In genomic region chr5:77305222-77305846, GRCh38 we compare ENCODE assay signal across 27 cellular contexts.
DNase-seq lines count a peak whose midpoint lies in the region; ATAC-seq and TF ChIP-seq lines count a peak whose summit lies in the region.
"Had no signal": no experiment of that assay in that cellular context is flagged by ENCODE, and none has a peak within 500 bp of the region (broad histone marks: within the 10 kb centered on the region; RNA-seq: fewer than 3 reads in every experiment).

No MANE protein-coding gene starts in this region.

- no peak overlapping the region for H2AK5ac ChIP-seq in mesenchymal stem cell (ENCODE audit: low read length, severe bottlenecking)

- no peak for TF ChIP-seq CTCF in Peyer's patch (IDR thresholded peaks at IDR 0.05)

- in situ Hi-C loops in HAP-1 (cut with MboI; ENCODE audit: low sequenced_read_pairs), result no loop called here

- 82% methylated on average over 2 of the region's 2 CpGs for WGBS in mesenchymal stem cell

- peak overlapping the region; percentile 4 for H3K9ac ChIP-seq in mesenchymal stem cell (ENCODE audit: low read length)
- peak overlapping the region; percentile 30 to 42 for H3K9ac ChIP-seq in stomach smooth muscle (ENCODE audit: low read length in 2 of 2)
- H3K9ac ChIP-seq: KMS-11 had no signal

- H2AFZ ChIP-seq in mesenchymal stem cell (ENCODE audit: low read depth, low read length), result no peak overlapping the region

- H3K4me1 ChIP-seq in mesenchymal stem cell (ENCODE audit: control insufficient read depth, insufficient read depth, low read depth, low read length), result peaks cover 2% of the 10 kb centered on the region
- H3K4me1 ChIP-seq in stomach smooth muscle (ENCODE audit: control insufficient read depth, insufficient read depth, low read length), result peaks cover 28% of the 10 kb centered on the region
- H3K4me1 ChIP-seq in Peyer's patch, result peaks cover 0 to 6% (median 0%) of the 10 kb centered on the region in 4 donors
- no peaks in the 10 kb centered on the region for H3K4me1 ChIP-seq in HAP-1
- H3K4me1 ChIP-seq: body of pancreas, foreskin keratinocyte, psoas muscle had no signal

- H3K27ac ChIP-seq in mesenchymal stem cell (ENCODE audit: low read length, poor library complexity, severe bottlenecking), result no peak overlapping the region
- peak overlapping the region; percentile 84 for H3K27ac ChIP-seq in stomach smooth muscle (ENCODE audit: low read length)
- peak overlapping the region in 1 of 4 donors; percentile 56 for H3K27ac ChIP-seq in Peyer's patch
- H3K27ac ChIP-seq: body of pancreas, epithelial cell of prostate, foreskin keratinocyte, heart right ventricle, KMS-11, psoas muscle, tibial nerve had no signal

- H2BK120ac ChIP-seq in mesenchymal stem cell (ENCODE audit: low read depth, low read length), result no peak overlapping the region

- DNase-seq in GM03348 (ENCODE audit: low spot score) (peak; percentile 11), NCI-H69 (lab: John Stamatoyannopoulos, UW) (peak; percentile 86), mesenchymal stem cell (no peak), Peyer's patch (no peak), HAP-1 (ENCODE audit: low spot score in 2 of 2) (no peak)
- DNase-seq: ACHN; activated CD4-positive, alpha-beta T cell treated with anti-CD3 and anti-CD28 coated beads for 36 hours; activated naive CD8-positive, alpha-beta T cell treated with anti-CD3 and anti-CD28 coated beads, Interleukin-2, amount 50 U/mL, for 24 hours; activated T-cell treated with anti-CD3 and anti-CD28 coated beads, Interleukin-2, amount 50 U/mL, for 24 hours; COR-L47; effector CD8-positive, alpha-beta T cell; foreskin keratinocyte; heart right ventricle; NCI-H1417 treated with DMSO at 0.1 percent for 48 hours; NCI-H2171 treated with DMSO at 0.1 percent for 48 hours; NCI-H524 treated with DMSO at 0.1 percent for 48 hours; nucleus accumbens; psoas muscle; SHP77 treated with DMSO at 0.1 percent for 48 hours; stimulated activated naive CD8-positive, alpha-beta T cell treated with anti-CD3 and anti-CD28 coated beads, Interleukin-15, Interleukin-2, amounts not matched to agents 100 U/mL and 50 U/mL, for 24 hours had no signal

- no peaks in the 10 kb centered on the region for H3K79me1 ChIP-seq in mesenchymal stem cell (replicated peaks; ENCODE audit: low read length, poor library complexity, severe bottlenecking)

- ATAC-seq in HG03135 (IDR thresholded peaks at IDR 0.05; ENCODE audit: unreplicated experiment), result no peak
- ATAC-seq in GM21825 (IDR thresholded peaks at IDR 0.05; ENCODE audit: unreplicated experiment), result no peak
- ATAC-seq: activated CD4-positive, alpha-beta T cell treated with anti-CD3 and anti-CD28 coated beads for 36 hours; activated naive CD8-positive, alpha-beta T cell treated with anti-CD3 and anti-CD28 coated beads, Interleukin-2, amount 50 U/mL, for 24 hours; body of pancreas; foreskin keratinocyte; psoas muscle; stimulated activated naive CD8-positive, alpha-beta T cell treated with anti-CD3 and anti-CD28 coated beads, Interleukin-15, Interleukin-2, amounts not matched to agents 100 U/mL and 50 U/mL, for 24 hours had no signal

- no peak overlapping the region for H2BK15ac ChIP-seq in mesenchymal stem cell (ENCODE audit: low read depth, poor library complexity, severe bottlenecking)

- H3K4ac ChIP-seq in mesenchymal stem cell (ENCODE audit: low read depth in 1 of 2, low read length in 2 of 2), result no peak overlapping the region

- H4K91ac ChIP-seq in mesenchymal stem cell (ENCODE audit: low read length), result no peak overlapping the region

- no peaks in the 10 kb centered on the region for H3K36me3 ChIP-seq in mesenchymal stem cell (ENCODE audit: control insufficient read depth in 1 of 2, insufficient read depth in 2 of 2, low read depth in 1 of 2, low read length in 2 of 2)
- no peaks in the 10 kb centered on the region for H3K36me3 ChIP-seq in stomach smooth muscle (ENCODE audit: control insufficient read depth in 2 of 2, insufficient read depth in 2 of 2, low read length in 2 of 2)
- no peaks in the 10 kb centered on the region for H3K36me3 ChIP-seq in Peyer's patch
- no peaks in the 10 kb centered on the region for H3K36me3 ChIP-seq in HAP-1 (replicated peaks)
- H3K36me3 ChIP-seq: heart right ventricle, tibial nerve had no signal

- no peak for TF ChIP-seq POLR2A in Peyer's patch (IDR thresholded peaks at IDR 0.05)

- H2BK5ac ChIP-seq in mesenchymal stem cell (ENCODE audit: low read depth, low read length, poor library complexity, severe bottlenecking), result no peak overlapping the region

- H3K4me3 ChIP-seq in mesenchymal stem cell (ENCODE audit: insufficient read depth in 1 of 2, low read depth in 1 of 2, low read length in 2 of 2) (peak overlapping the region in 1 of 2 experiments; percentile 42), stomach smooth muscle (ENCODE audit: low read length in 2 of 2) (peak overlapping the region; percentile 5 to 40), Peyer's patch (no peak overlapping the region), HAP-1 (no peak overlapping the region)
- H3K4me3 ChIP-seq: body of pancreas, heart right ventricle, psoas muscle, tibial nerve had no signal

- H2BK12ac ChIP-seq in mesenchymal stem cell (ENCODE audit: low read length in 2 of 2), result no peak overlapping the region

- H3K27me3 ChIP-seq in mesenchymal stem cell (ENCODE audit: control insufficient read depth in 1 of 2, insufficient read depth in 1 of 2, low read length in 2 of 2) (peaks cover 0 to 22% of the 10 kb centered on the region in 2 experiments), stomach smooth muscle (ENCODE audit: control insufficient read depth in 1 of 2, insufficient read depth in 2 of 2, low read length in 2 of 2) (no peaks in the 10 kb centered on the region), Peyer's patch (no peaks in the 10 kb centered on the region), HAP-1 (ENCODE audit: low read depth) (no peaks in the 10 kb centered on the region)
- H3K27me3 ChIP-seq: body of pancreas, heart right ventricle, tibial nerve had no signal

- no peak overlapping the region for H3K14ac ChIP-seq in mesenchymal stem cell (ENCODE audit: low read length in 2 of 2)

- H4K8ac ChIP-seq in mesenchymal stem cell (ENCODE audit: low read length), result no peak overlapping the region

- no peak overlapping the region for H3K18ac ChIP-seq in mesenchymal stem cell (ENCODE audit: low read depth in 1 of 2, low read length in 2 of 2)

- no peak overlapping the region for H3K23ac ChIP-seq in mesenchymal stem cell (ENCODE audit: low read length in 2 of 2)

- no peak overlapping the region for H3K4me2 ChIP-seq in mesenchymal stem cell (ENCODE audit: low read length, poor library complexity, severe bottlenecking)
- H3K4me2 ChIP-seq: KMS-11 had no signal

- H3K9me3 ChIP-seq in mesenchymal stem cell (ENCODE audit: control insufficient read depth, low read length), result no peaks in the 10 kb centered on the region
- H3K9me3 ChIP-seq in stomach smooth muscle (ENCODE audit: control insufficient read depth in 2 of 2, low read length in 2 of 2), result no peaks in the 10 kb centered on the region
- H3K9me3 ChIP-seq in Peyer's patch, result no peaks in the 10 kb centered on the region
- H3K9me3 ChIP-seq in HAP-1, result no peaks in the 10 kb centered on the region
- H3K9me3 ChIP-seq: body of pancreas, heart right ventricle, psoas muscle, tibial nerve had no signal

Comparison
In these comparisons a context has a peak if more than half of its experiments do, and no peak if none do; other contexts are left out.
1. DNase-seq: peak in GM03348 (single experiment) and NCI-H69 (single experiment); none in mesenchymal stem cell (single experiment), Peyer's patch (0 of 3) and HAP-1 (0 of 2).
2. H3K4me3 ChIP-seq: peak in stomach smooth muscle (2 of 2); none in Peyer's patch (0 of 4) and HAP-1 (single experiment).